Comparison of ENCODE assay signal across 8 cellular contexts in genomic region chr11:122202951-122203456, GRCh38.
DNase-seq lines count a peak whose midpoint lies in the region; ATAC-seq and TF ChIP-seq lines count a peak whose summit lies in the region.

No MANE protein-coding gene starts in this region.

- H3K9me3 ChIP-seq in neuronal stem cell (replicated peaks in 1 of 2; ENCODE audit: control insufficient read depth in 2 of 2, insufficient read depth in 1 of 2, low read depth in 1 of 2, low read length in 2 of 2) (no peaks in the 10 kb centered on the region), upper lobe of right lung (no peaks in the 10 kb centered on the region)

- no peak overlapping the region for H2BK120ac ChIP-seq in neuronal stem cell (ENCODE audit: low read depth, low read length)

- no peak overlapping the region for H3K4ac ChIP-seq in neuronal stem cell (ENCODE audit: low read length)

- H3K4me3 ChIP-seq in HFF-Myc (replicated peaks; ENCODE audit: low read depth, low read length) (peak overlapping the region; percentile 47), neuronal stem cell (ENCODE audit: low read length in 2 of 2) (no peak overlapping the region), upper lobe of right lung (peak overlapping the region; percentile 32)

- H2BK12ac ChIP-seq in neuronal stem cell (ENCODE audit: low read length), result no peak overlapping the region

- H3K36me3 ChIP-seq in neuronal stem cell (replicated peaks in 1 of 2; ENCODE audit: control insufficient read depth in 2 of 2, insufficient read depth in 2 of 2, low read length in 2 of 2) (no peaks in the 10 kb centered on the region), upper lobe of right lung (no peaks in the 10 kb centered on the region)

- no CpG with 5 or more reads among the region's 19 CpGs for WGBS in neuronal stem cell (ENCODE audit: extremely low coverage in 2 of 2, insufficient read length in 2 of 2, insufficient replicate concordance in 1 of 2), 2 donors

- H2BK5ac ChIP-seq in neuronal stem cell (ENCODE audit: low read length), result no peak overlapping the region

- H2BK15ac ChIP-seq in neuronal stem cell (ENCODE audit: low read length), result no peak overlapping the region

- peak overlapping the region; percentile 56 for H2AK5ac ChIP-seq in neuronal stem cell (ENCODE audit: low read depth, low read length)

- peak; percentile 47 for DNase-seq in NCI-H2227 (lab: John Stamatoyannopoulos, UW; ENCODE audit: unreplicated experiment)
- no peak for DNase-seq in NCI-H2227 treated with DMSO at 0.1 percent for 48 hours (lab: John Stamatoyannopoulos, UW)
- no peak for DNase-seq in HFF-Myc (ENCODE audit: extremely low read depth, low read depth)
- DNase-seq in NCI-H226, result peak; percentile 61
- peak; percentile 60 to 64 for DNase-seq in activated T-cell treated with anti-CD3 and anti-CD28 coated beads, Interleukin-2, amount 50 U/mL, for 48 hours
- DNase-seq in foreskin keratinocyte, result peak; percentile 83 to 94
- DNase-seq in neuronal stem cell (ENCODE audit: low spot score), result peak; percentile 50
- peak; percentile 81 for DNase-seq in upper lobe of right lung

- intact Hi-C loops in upper lobe of right lung (cut with DNase I), result no loop called here

- no peak overlapping the region for H3K14ac ChIP-seq in neuronal stem cell (ENCODE audit: low read length)

- H4K91ac ChIP-seq in neuronal stem cell (ENCODE audit: low read depth, low read length, poor library complexity), result no peak overlapping the region

- no peak overlapping the region for H3K23ac ChIP-seq in neuronal stem cell (ENCODE audit: low read depth, low read length, poor library complexity)

- H2AFZ ChIP-seq in neuronal stem cell (ENCODE audit: low read length), result peak overlapping the region; percentile 73

- ATAC-seq in foreskin keratinocyte (peak; percentile 94), upper lobe of right lung (peak; percentile 97)

- peak; percentile 98 for TF ChIP-seq CTCF in HFF-Myc (IDR thresholded peaks at IDR 0.05; ENCODE audit: low read depth, low read length, missing control alignments)
- peak; percentile 99 for TF ChIP-seq CTCF in foreskin keratinocyte (conservative IDR thresholded peaks at IDR 0.05)
- peak; percentile 97 for TF ChIP-seq CTCF in upper lobe of right lung (IDR thresholded peaks at IDR 0.05)

- no peaks in the 10 kb centered on the region for H3K79me1 ChIP-seq in neuronal stem cell (ENCODE audit: low read depth, low read length)

- no peak overlapping the region for H3K9ac ChIP-seq in neuronal stem cell (ENCODE audit: low read depth, low read length, poor library complexity)

- H4K8ac ChIP-seq in neuronal stem cell (ENCODE audit: low read depth, low read length), result no peak overlapping the region

- H3K27ac ChIP-seq in foreskin keratinocyte (peak overlapping the region; percentile 42), neuronal stem cell (replicated peaks; ENCODE audit: low read length) (no peak overlapping the region), upper lobe of right lung (no peak overlapping the region)

- H3K4me1 ChIP-seq in foreskin keratinocyte (peaks cover 22% of the 10 kb centered on the region), neuronal stem cell (ENCODE audit: control insufficient read depth in 2 of 2, insufficient read depth in 1 of 2, low read depth in 1 of 2, low read length in 2 of 2) (peaks cover 0 to 4% of the 10 kb centered on the region in 2 donors), upper lobe of right lung (peaks cover 8% of the 10 kb centered on the region)

- H3K18ac ChIP-seq in neuronal stem cell (ENCODE audit: low read length), result peak overlapping the region; percentile 9

- H3K4me2 ChIP-seq in neuronal stem cell (ENCODE audit: insufficient read depth, low read length, poor library complexity, severe bottlenecking), result peak overlapping the region; percentile 27

- H3K27me3 ChIP-seq in foreskin keratinocyte, result no peaks in the 10 kb centered on the region
- no peaks in the 10 kb centered on the region for H3K27me3 ChIP-seq in neuronal stem cell (ENCODE audit: control insufficient read depth in 3 of 3, insufficient read depth in 3 of 3, low read depth in 1 of 3, low read length in 3 of 3)
- no peaks in the 10 kb centered on the region for H3K27me3 ChIP-seq in upper lobe of right lung

Comparison
In these comparisons a context has a peak if more than half of its experiments do, and no peak if none do; other contexts are left out.
1. DNase-seq: peak in NCI-H2227 (single experiment), NCI-H226 (single experiment), activated T-cell treated with anti-CD3 and anti-CD28 coated beads, Interleukin-2, amount 50 U/mL, for 48 hours (2 of 2), foreskin keratinocyte (2 of 2), neuronal stem cell (single experiment) and upper lobe of right lung (single experiment); none in NCI-H2227 treated with DMSO at 0.1 percent for 48 hours (single experiment) and HFF-Myc (single experiment).
2. H3K4me3 ChIP-seq: peak in HFF-Myc (single experiment) and upper lobe of right lung (single experiment); none in neuronal stem cell (0 of 2).
3. Peak in every context shown above with its lines, with median percentiles within 50 percentile points of each other: CTCF ChIP-seq.